ENCODE assay signal across 1 cellular context in genomic region chr1:230066466-230067404, GRCh38.
TF ChIP-seq lines count a peak whose summit lies in the region.

TSS of gene GALNT2 (plus strand) at chr1:230067238. CDS start at chr1:230067281, 43 bp downstream.

TF ChIP-seq in GM12878, 131 proteins besides CTCF, POLR2A, EP300 and RAD21 (continued from another document):
- TF ChIP-seq, protein P1, sequence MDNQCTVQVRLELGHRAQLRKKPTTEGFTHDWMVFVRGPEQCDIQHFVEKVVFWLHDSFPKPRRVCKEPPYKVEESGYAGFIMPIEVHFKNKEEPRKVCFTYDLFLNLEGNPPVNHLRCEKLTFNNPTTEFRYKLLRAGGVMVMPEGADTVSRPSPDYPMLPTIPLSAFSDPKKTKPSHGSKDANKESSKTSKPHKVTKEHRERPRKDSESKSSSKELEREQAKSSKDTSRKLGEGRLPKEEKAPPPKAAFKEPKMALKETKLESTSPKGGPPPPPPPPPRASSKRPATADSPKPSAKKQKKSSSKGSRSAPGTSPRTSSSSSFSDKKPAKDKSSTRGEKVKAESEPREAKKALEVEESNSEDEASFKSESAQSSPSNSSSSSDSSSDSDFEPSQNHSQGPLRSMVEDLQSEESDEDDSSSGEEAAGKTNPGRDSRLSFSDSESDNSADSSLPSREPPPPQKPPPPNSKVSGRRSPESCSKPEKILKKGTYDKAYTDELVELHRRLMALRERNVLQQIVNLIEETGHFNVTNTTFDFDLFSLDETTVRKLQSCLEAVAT (IDR thresholded peaks at IDR 0.05) = 0 out of 2 replicates have a peak, but pooled peaks have one; percentile 25
- TF ChIP-seq PKNOX1 (IDR thresholded peaks at IDR 0.05) = peak; percentile 94
- TF ChIP-seq, protein P2, sequence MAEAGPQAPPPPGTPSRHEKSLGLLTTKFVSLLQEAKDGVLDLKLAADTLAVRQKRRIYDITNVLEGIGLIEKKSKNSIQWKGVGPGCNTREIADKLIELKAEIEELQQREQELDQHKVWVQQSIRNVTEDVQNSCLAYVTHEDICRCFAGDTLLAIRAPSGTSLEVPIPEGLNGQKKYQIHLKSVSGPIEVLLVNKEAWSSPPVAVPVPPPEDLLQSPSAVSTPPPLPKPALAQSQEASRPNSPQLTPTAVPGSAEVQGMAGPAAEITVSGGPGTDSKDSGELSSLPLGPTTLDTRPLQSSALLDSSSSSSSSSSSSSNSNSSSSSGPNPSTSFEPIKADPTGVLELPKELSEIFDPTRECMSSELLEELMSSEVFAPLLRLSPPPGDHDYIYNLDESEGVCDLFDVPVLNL (IDR thresholded peaks at IDR 0.05; ENCODE audit: low read depth, low read length) = 0 out of 2 replicates have a peak, but pooled peaks have one; percentile 11
- TF ChIP-seq JUND (IDR thresholded peaks at IDR 0.05; ENCODE audit: low read depth, low read length) = no peak
- peak; percentile 85 to 91 for TF ChIP-seq BHLHE40 (IDR thresholded peaks at IDR 0.05; ENCODE audit: borderline replicate concordance in 1 of 2, low read depth in 2 of 2, low read length in 1 of 2)
- no peak for TF ChIP-seq CBFB (IDR thresholded peaks at IDR 0.05; ENCODE audit: low read depth)
- no peak for TF ChIP-seq RELA (IDR thresholded peaks at IDR 0.05; ENCODE audit: borderline replicate concordance, partially characterized antibody)
- no peak for TF ChIP-seq ZBTB33 (IDR thresholded peaks at IDR 0.05)
- TF ChIP-seq STAT1 (conservative IDR thresholded peaks at IDR 0.05) = no peak
